8 cellular contexts compared by ENCODE assay signal in the genomic region with DNA sequence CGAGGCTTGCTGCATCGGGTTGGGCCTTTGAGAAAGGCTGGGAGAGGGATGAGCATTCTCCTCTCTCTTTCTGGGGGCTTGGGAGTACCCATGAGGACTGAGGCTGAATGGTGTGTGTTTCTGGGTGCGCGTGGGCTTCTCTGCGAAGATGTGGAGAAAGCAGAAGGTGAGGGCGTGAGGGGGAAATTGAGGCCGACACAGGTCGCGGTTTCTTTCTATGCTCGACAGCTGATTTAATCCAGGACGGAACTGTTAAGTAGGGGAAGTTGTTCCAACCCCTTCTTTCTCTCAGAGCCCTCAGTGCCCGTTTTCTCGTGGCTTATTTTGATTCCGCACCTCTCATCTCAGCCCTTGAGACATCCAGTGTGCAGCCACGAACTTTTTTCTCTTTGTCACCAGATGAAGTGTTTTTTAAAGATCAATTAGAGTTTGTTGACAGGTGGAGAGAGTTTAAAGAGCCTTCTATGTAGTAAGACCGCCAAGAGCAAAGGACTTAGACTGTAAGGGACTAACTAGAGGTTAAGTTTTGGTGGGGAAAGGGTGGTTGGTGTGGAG. TPM values are rescaled to one million over a fixed set of nuclear protein-coding genes. Genes with fewer than 3 reads are reported as not detected.
DNase-seq lines count a peak whose midpoint lies in the region; ATAC-seq and TF ChIP-seq lines count a peak whose summit lies in the region.

No MANE protein-coding gene starts in this region.

- intact Hi-C loops in OCI-LY7 (cut with micrococcal nuclease; ENCODE audit: unreplicated experiment), result loop anchor here (5.0 kb wide), 2 partner anchors 76 to 341 kb away; no protein-coding TSS in a partner anchor
- intact Hi-C loops in psoas muscle (cut with DNase I), result no loop called here

- H3K9me3 ChIP-seq in OCI-LY7 (ENCODE audit: low read length), result no peaks in the 10 kb centered on the region; the same call in 1 of the 2 replicates
- no peaks in the 10 kb centered on the region for H3K9me3 ChIP-seq in psoas muscle

- H3K27ac ChIP-seq in OCI-LY7 (ENCODE audit: low read depth, low read length, poor library complexity, severe bottlenecking), result no peak overlapping the region
- peak overlapping the region; percentile 73 for H3K27ac ChIP-seq in psoas muscle

- H3K4me3 ChIP-seq in GM12864 (ENCODE audit: low read depth, low read length) (peak overlapping the region; percentile 71), OCI-LY7 (ENCODE audit: low read depth, low read length, poor library complexity, severe bottlenecking) (peak overlapping the region; percentile 79), epithelial cell of proximal tubule (ENCODE audit: low read depth, low read length) (peak overlapping the region; percentile 93), psoas muscle (peak overlapping the region; percentile 90)

- DNase-seq in GM12864 (ENCODE audit: low read depth), result no peak
- DNase-seq in OCI-LY7 (ENCODE audit: low spot score), result no peak
- no peak for DNase-seq in epithelial cell of proximal tubule (ENCODE audit: low read depth)
- no peak for DNase-seq in psoas muscle
- no peak for DNase-seq in hypothalamus (lab: John Stamatoyannopoulos, UW)
- DNase-seq in H4 (ENCODE audit: low spot score), result no peak

- ATAC-seq in psoas muscle, result no peak
- no peak for ATAC-seq in HG02885 (IDR thresholded peaks at IDR 0.05; ENCODE audit: poor library complexity, unreplicated experiment)
- no peak for ATAC-seq in GM19452 (IDR thresholded peaks at IDR 0.05; ENCODE audit: unreplicated experiment)

- CTCF ChIA-PET in OCI-LY7 (lab: Charles Lee; ENCODE audit: unreplicated experiment), result no interaction called here

- WGBS in psoas muscle, 3 donors, result 8 to 13% (median 11%) methylated on average over 16 of the region's 16 CpGs

- peaks cover 11% of the 10 kb centered on the region; the same call in 1 of the 2 replicates for H3K79me2 ChIP-seq in OCI-LY7 (ENCODE audit: insufficient read depth, low read depth, low read length)

- peak overlapping the region; percentile 62 for H2AFZ ChIP-seq in OCI-LY7 (ENCODE audit: low read length)

- H3K36me3 ChIP-seq in OCI-LY7 (ENCODE audit: insufficient read depth, low read length) (no peaks in the 10 kb centered on the region; the same call in 1 of the 2 replicates), psoas muscle (ENCODE audit: insufficient read depth in 1 of 2, low read depth in 1 of 2) (no peaks in the 10 kb centered on the region)

- POLR2A ChIA-PET in OCI-LY7 (lab: Charles Lee), result interaction anchor here (1.0 to 1.6 kb wide), 4 partner anchors 8 to 32 kb away, joined by 3 to 5 read pairs (median 4); no protein-coding TSS in a partner anchor

- TF ChIP-seq CTCF in GM12864 (IDR thresholded peaks at IDR 0.05; ENCODE audit: low read depth, low read length, missing control alignments), result no peak
- no peak for TF ChIP-seq CTCF in OCI-LY7 (conservative IDR thresholded peaks at IDR 0.05; ENCODE audit: low read length)
- TF ChIP-seq CTCF in epithelial cell of proximal tubule (conservative IDR thresholded peaks at IDR 0.05; ENCODE audit: low read depth, low read length), result no peak
- TF ChIP-seq CTCF in psoas muscle (IDR thresholded peaks at IDR 0.05), result no peak

- BruUV-seq in OCI-LY7 (replicated peaks; lab: Mats Ljungman, UMichigan), result no TSS peak

- no peaks in the 10 kb centered on the region for H3K9me2 ChIP-seq in OCI-LY7 (ENCODE audit: insufficient read depth, low read length)

- H4K20me1 ChIP-seq in OCI-LY7 (ENCODE audit: insufficient read depth, low read length), result no peaks in the 10 kb centered on the region

- peaks cover 36% of the 10 kb centered on the region for H3K4me1 ChIP-seq in OCI-LY7 (ENCODE audit: insufficient read depth, low read length, poor library complexity, severe bottlenecking)
- H3K4me1 ChIP-seq in psoas muscle, result peaks cover 7% of the 10 kb centered on the region

- H3K27me3 ChIP-seq in psoas muscle (ENCODE audit: insufficient read depth in 3 of 3, low read length in 2 of 3), result peaks cover 0 to 5% (median 0%) of the 10 kb centered on the region in 3 donors

- peak overlapping the region; percentile 78 for H3K4me2 ChIP-seq in OCI-LY7 (ENCODE audit: low read length)

RNA-seq across cellular contexts. Expression of a gene that starts 0.7 kb away (rescaled TPM):
- 15.3 and 15.4 TPM in 2 replicates for total RNA-seq in OCI-LY7 (2014; rRNA removed; shearing (Covaris generic))
- 8.9 and 9.4 TPM in 2 replicates for total RNA-seq in OCI-LY7 (2022)
- total RNA-seq in epithelial cell of proximal tubule, result 2.4 and 5.4 TPM in 2 replicates
- total RNA-seq in psoas muscle, result 1 to 10 TPM; 1.6 to 4.1 (median 2.0) TPM
- polyA plus RNA-seq in psoas muscle, result 1 to 10 TPM in 2 of 3 donors, under 1 TPM in 1; 0.65 to 1.7 (median 1.3) TPM
- 0.70 and 0.88 TPM in 2 replicates for total RNA-seq in H4 (2014; rRNA removed; shearing (Covaris generic))

RNA-seq across cellular contexts. Expression of a gene that starts 27.5 kb away (rescaled TPM):
- 44.9 and 50.4 TPM in 2 replicates for total RNA-seq in OCI-LY7 (2014; rRNA removed; shearing (Covaris generic))
- total RNA-seq in OCI-LY7 (2022), result 40.3 and 43.7 TPM in 2 replicates
- 54.0 and 77.5 TPM in 2 replicates for total RNA-seq in epithelial cell of proximal tubule
- 10 to 100 TPM in 3 of 4 donors, 1 to 10 TPM in 1; 9.8 to 16.3 (median 12.3) TPM for total RNA-seq in psoas muscle
- polyA plus RNA-seq in psoas muscle, result 10 to 100 TPM in 1 of 3 donors, 1 to 10 TPM in 2; 9.1 to 17.3 (median 9.2) TPM
- total RNA-seq in H4 (2014; rRNA removed; shearing (Covaris generic)), result 40.0 and 41.8 TPM in 2 replicates

RNA-seq across cellular contexts. Expression of a gene that starts 27.5 kb away (rescaled TPM):
- total RNA-seq in OCI-LY7 (2014; rRNA removed; shearing (Covaris generic)), result 17.9 and 18.5 TPM in 2 replicates
- total RNA-seq in OCI-LY7 (2022), result 21.1 and 29.0 TPM in 2 replicates
- total RNA-seq in epithelial cell of proximal tubule, result 14.7 and 20.3 TPM in 2 replicates
- 10 to 100 TPM in 3 of 4 donors, 1 to 10 TPM in 1; 6.8 to 16.3 (median 10.8) TPM for total RNA-seq in psoas muscle
- 1 to 10 TPM; 3.7 to 8.3 (median 5.0) TPM for polyA plus RNA-seq in psoas muscle
- 6.3 and 14.2 TPM in 2 replicates for total RNA-seq in H4 (2014; rRNA removed; shearing (Covaris generic))
